ENCODE assay signal across 36 cellular contexts in genomic region chr10:58150290-58150689, GRCh38.
"Had no signal": no experiment of that assay in that cellular context is flagged by ENCODE, and none has a peak within 500 bp of the region (broad histone marks: within the 10 kb centered on the region; RNA-seq: fewer than 3 reads in every experiment).

No MANE protein-coding gene starts in this region.

- H3K4me1 ChIP-seq: adrenal gland, body of pancreas, breast epithelium had no signal

- ATAC-seq: activated CD4-positive, alpha-beta T cell treated with anti-CD3 and anti-CD28 coated beads for 36 hours; activated CD4-positive, CD25-positive, alpha-beta regulatory T cell treated with anti-CD3 and anti-CD28 coated beads, Interleukin-2, amount 50 U/mL, for 24 hours; activated CD8-positive, alpha-beta memory T cell treated with anti-CD3 and anti-CD28 coated beads, Interleukin-2, amount 10 ng/mL, durations not matched to agents 7 days and 5 days; activated CD8-positive, alpha-beta T cell treated with anti-CD3 and anti-CD28 coated beads, Interleukin-2, amount 10 ng/mL, durations not matched to agents 7 days and 5 days; activated naive CD4-positive, alpha-beta T cell treated with anti-CD3 and anti-CD28 coated beads, Interleukin-2, amount 50 U/mL, for 72 hours; body of pancreas; WTC11 had no signal

- H3K9me3 ChIP-seq: adrenal gland, body of pancreas, breast epithelium had no signal

- DNase-seq: activated CD4-positive, alpha-beta memory T cell treated with anti-CD3 and anti-CD28 coated beads, Interleukin-2, amount 10 ng/mL, durations not matched to agents 7 days and 5 days; activated CD4-positive, alpha-beta T cell treated with anti-CD3 and anti-CD28 coated beads for 1 hour; activated CD4-positive, alpha-beta T cell treated with anti-CD3 and anti-CD28 coated beads for 36 hours; activated CD4-positive, alpha-beta T cell treated with anti-CD3 and anti-CD28 coated beads for 48 hours; activated CD4-positive, alpha-beta T cell treated with anti-CD3 and anti-CD28 coated beads, Interleukin-2, amount 10 ng/mL, durations not matched to agents 7 days and 5 days; activated CD4-positive, alpha-beta T cell treated with anti-CD3 and anti-CD28 coated beads, Interleukin-2, amount 50 U/mL, for 48 hours; activated CD4-positive, CD25-positive, alpha-beta regulatory T cell; activated CD8-positive, alpha-beta memory T cell treated with anti-CD3 and anti-CD28 coated beads for 24 hours; activated CD8-positive, alpha-beta memory T cell treated with anti-CD3 and anti-CD28 coated beads, Interleukin-2, amount 10 ng/mL, durations not matched to agents 7 days and 5 days; activated CD8-positive, alpha-beta memory T cell treated with anti-CD3 and anti-CD28 coated beads, Interleukin-2, amount 50 U/mL, for 48 hours; activated CD8-positive, alpha-beta T cell treated with anti-CD3 and anti-CD28 coated beads, Interleukin-2, amount 10 ng/mL, durations not matched to agents 7 days and 5 days; activated effector memory CD4-positive, alpha-beta T cell treated with Interleukin-2 at 50 U/mL for 16 hours; activated gamma-delta T cell; activated naive CD4-positive, alpha-beta T cell treated with anti-CD3 and anti-CD28 coated beads for 36 hours; activated naive CD4-positive, alpha-beta T cell treated with anti-CD3 and anti-CD28 coated beads, Interleukin-2, amount 50 U/mL, for 16 hours; activated naive CD8-positive, alpha-beta T cell treated with anti-CD3 and anti-CD28 coated beads for 36 hours; activated T-cell treated with anti-CD3 and anti-CD28 coated beads, Interleukin-2, amount 50 U/mL, for 24 hours; activated T-cell treated with anti-CD3 and anti-CD28 coated beads, Interleukin-2, amount 50 U/mL, for 48 hours; adrenal gland; amniotic stem cell; aorta; body of pancreas; brain microvascular endothelial cell; central memory CD4-positive, alpha-beta T cell; SW 1271; T-helper 1 cell; T-helper 2 cell; T-helper 9 cell; WERI-Rb-1 had no signal

- H3K9me3 Mint-ChIP-seq: activated CD4-positive, alpha-beta memory T cell treated with anti-CD3 and anti-CD28 coated beads, Interleukin-2, amount 10 ng/mL, durations not matched to agents 7 days and 5 days; activated CD4-positive, alpha-beta T cell treated with anti-CD3 and anti-CD28 coated beads, Interleukin-2, amount 10 ng/mL, durations not matched to agents 7 days and 5 days; activated naive CD4-positive, alpha-beta T cell treated with anti-CD3 and anti-CD28 coated beads for 36 hours; activated naive CD4-positive, alpha-beta T cell treated with anti-CD3 and anti-CD28 coated beads, Interleukin-2, amount 50 U/mL, for 72 hours; activated naive CD8-positive, alpha-beta T cell treated with anti-CD3 and anti-CD28 coated beads for 36 hours; activated T-cell treated with anti-CD3 and anti-CD28 coated beads, Interleukin-2, amount 50 U/mL, for 24 hours; activated T-helper 2 cell treated with anti-CD3 and anti-CD28 coated beads, Interferon-gamma antibody, Interleukin-2, Interleukin-4, amounts not matched to agents 10 μg/mL and 5 μg/mL and 100 μg/mL, durations not matched to agents 14 hours and 24 hours and 36 hours; T-helper 2 cell treated with Interferon-gamma antibody and Interleukin-4, amounts not matched to agents 5 μg/mL and 100 μg/mL, for 36 hours had no signal

- H3K4me3 Mint-ChIP-seq: activated CD4-positive, alpha-beta memory T cell treated with anti-CD3 and anti-CD28 coated beads, Interleukin-2, amount 10 ng/mL, durations not matched to agents 7 days and 5 days; activated CD4-positive, alpha-beta T cell treated with anti-CD3 and anti-CD28 coated beads for 36 hours; activated CD4-positive, alpha-beta T cell treated with anti-CD3 and anti-CD28 coated beads, Interleukin-2, amount 10 ng/mL, durations not matched to agents 7 days and 5 days; activated CD8-positive, alpha-beta memory T cell treated with anti-CD3 and anti-CD28 coated beads, Interleukin-2, amount 10 ng/mL, durations not matched to agents 7 days and 5 days; activated CD8-positive, alpha-beta T cell treated with anti-CD3 and anti-CD28 coated beads, Interleukin-2, amount 10 ng/mL, durations not matched to agents 7 days and 5 days; activated naive CD4-positive, alpha-beta T cell treated with anti-CD3 and anti-CD28 coated beads for 36 hours; activated naive CD8-positive, alpha-beta T cell treated with anti-CD3 and anti-CD28 coated beads for 36 hours; activated T-cell treated with anti-CD3 and anti-CD28 coated beads, Interleukin-2, amount 50 U/mL, for 24 hours; T-helper 1 cell treated with Interleukin-12 subunit alpha and Interleukin-12 subunit beta and Interleukin-4 antibody, amounts not matched to agents 30 μg/mL and 1 μg/mL, for 36 hours; T-helper 2 cell treated with Interferon-gamma antibody and Interleukin-4, amounts not matched to agents 5 μg/mL and 100 μg/mL, for 36 hours; WTC11 had no signal

- H3K36me3 Mint-ChIP-seq: activated CD8-positive, alpha-beta memory T cell treated with anti-CD3 and anti-CD28 coated beads, Interleukin-2, amount 10 ng/mL, durations not matched to agents 7 days and 5 days; activated naive CD4-positive, alpha-beta T cell treated with anti-CD3 and anti-CD28 coated beads, Interleukin-2, amount 50 U/mL, for 72 hours; activated naive CD8-positive, alpha-beta T cell treated with anti-CD3 and anti-CD28 coated beads for 36 hours; WTC11 had no signal

- H3K4me1 Mint-ChIP-seq: activated CD4-positive, alpha-beta memory T cell treated with anti-CD3 and anti-CD28 coated beads, Interleukin-2, amount 10 ng/mL, durations not matched to agents 7 days and 5 days; activated CD4-positive, alpha-beta T cell treated with anti-CD3 and anti-CD28 coated beads for 36 hours; activated CD4-positive, alpha-beta T cell treated with anti-CD3 and anti-CD28 coated beads, Interleukin-2, amount 10 ng/mL, durations not matched to agents 7 days and 5 days; activated CD8-positive, alpha-beta memory T cell treated with anti-CD3 and anti-CD28 coated beads, Interleukin-2, amount 10 ng/mL, durations not matched to agents 7 days and 5 days; activated naive CD8-positive, alpha-beta T cell treated with anti-CD3 and anti-CD28 coated beads for 36 hours had no signal

- H3K36me3 ChIP-seq: adrenal gland, brain microvascular endothelial cell, breast epithelium, WERI-Rb-1 had no signal

- H3K4me3 ChIP-seq: adrenal gland, body of pancreas, breast epithelium had no signal

- H3K27me3 ChIP-seq: adrenal gland, body of pancreas, brain microvascular endothelial cell had no signal

- H3K27ac ChIP-seq: adrenal gland, body of pancreas, brain microvascular endothelial cell, breast epithelium, WERI-Rb-1 had no signal

- H3K27ac Mint-ChIP-seq: activated CD4-positive, alpha-beta memory T cell treated with anti-CD3 and anti-CD28 coated beads, Interleukin-2, amount 10 ng/mL, durations not matched to agents 7 days and 5 days; activated CD4-positive, alpha-beta T cell treated with anti-CD3 and anti-CD28 coated beads for 36 hours; activated CD4-positive, alpha-beta T cell treated with anti-CD3 and anti-CD28 coated beads, Interleukin-2, amount 10 ng/mL, durations not matched to agents 7 days and 5 days; activated CD8-positive, alpha-beta memory T cell treated with anti-CD3 and anti-CD28 coated beads, Interleukin-2, amount 10 ng/mL, durations not matched to agents 7 days and 5 days; activated CD8-positive, alpha-beta T cell treated with anti-CD3 and anti-CD28 coated beads, Interleukin-2, amount 10 ng/mL, durations not matched to agents 7 days and 5 days; activated naive CD4-positive, alpha-beta T cell treated with anti-CD3 and anti-CD28 coated beads for 36 hours; activated naive CD4-positive, alpha-beta T cell treated with anti-CD3 and anti-CD28 coated beads, Interleukin-2, amount 50 U/mL, for 72 hours; activated naive CD8-positive, alpha-beta T cell treated with anti-CD3 and anti-CD28 coated beads for 36 hours; activated T-cell treated with anti-CD3 and anti-CD28 coated beads, Interleukin-2, amount 50 U/mL, for 24 hours; activated T-helper 2 cell treated with anti-CD3 and anti-CD28 coated beads, Interferon-gamma antibody, Interleukin-2, Interleukin-4, amounts not matched to agents 10 μg/mL and 5 μg/mL and 100 μg/mL, durations not matched to agents 14 hours and 24 hours and 36 hours; T-helper 1 cell treated with Interleukin-12 subunit alpha and Interleukin-12 subunit beta and Interleukin-4 antibody, amounts not matched to agents 30 μg/mL and 1 μg/mL, for 36 hours; T-helper 2 cell treated with Interferon-gamma antibody and Interleukin-4, amounts not matched to agents 5 μg/mL and 100 μg/mL, for 36 hours; WTC11 had no signal
